1 cellular context compared by ENCODE assay signal in genomic region chr16:81744911-81745310, GRCh38.
TF ChIP-seq lines count a peak whose summit lies in the region.

No MANE protein-coding gene starts in this region.

TF ChIP-seq in IMR-90, 13 proteins besides CTCF, POLR2A, EP300 and RAD21 (continued from another document):
- TF ChIP-seq RCOR1 (IDR thresholded peaks at IDR 0.05; ENCODE audit: insufficient replicate concordance, low read length), result no peak
- TF ChIP-seq BHLHE40 (IDR thresholded peaks at IDR 0.05; ENCODE audit: low read depth, low read length), result no peak
- TF ChIP-seq RFX5 (IDR thresholded peaks at IDR 0.05; ENCODE audit: low read depth, low read length), result no peak
- no peak for TF ChIP-seq MAZ (IDR thresholded peaks at IDR 0.05; ENCODE audit: borderline replicate concordance, low read depth, low read length)
- TF ChIP-seq, protein P1, sequence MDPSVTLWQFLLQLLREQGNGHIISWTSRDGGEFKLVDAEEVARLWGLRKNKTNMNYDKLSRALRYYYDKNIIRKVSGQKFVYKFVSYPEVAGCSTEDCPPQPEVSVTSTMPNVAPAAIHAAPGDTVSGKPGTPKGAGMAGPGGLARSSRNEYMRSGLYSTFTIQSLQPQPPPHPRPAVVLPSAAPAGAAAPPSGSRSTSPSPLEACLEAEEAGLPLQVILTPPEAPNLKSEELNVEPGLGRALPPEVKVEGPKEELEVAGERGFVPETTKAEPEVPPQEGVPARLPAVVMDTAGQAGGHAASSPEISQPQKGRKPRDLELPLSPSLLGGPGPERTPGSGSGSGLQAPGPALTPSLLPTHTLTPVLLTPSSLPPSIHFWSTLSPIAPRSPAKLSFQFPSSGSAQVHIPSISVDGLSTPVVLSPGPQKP (IDR thresholded peaks at IDR 0.05; ENCODE audit: borderline replicate concordance, low read depth, low read length), result no peak
- no peak for TF ChIP-seq CEBPB (IDR thresholded peaks at IDR 0.05; ENCODE audit: low read depth, low read length)
- no peak for TF ChIP-seq SMC3 (IDR thresholded peaks at IDR 0.05; ENCODE audit: low read depth, low read length)
- TF ChIP-seq MAFK (IDR thresholded peaks at IDR 0.05; ENCODE audit: low read depth, low read length), result no peak
- TF ChIP-seq FOS (IDR thresholded peaks at IDR 0.05; ENCODE audit: low read depth, low read length), result no peak
- TF ChIP-seq NFE2L2 (IDR thresholded peaks at IDR 0.05; ENCODE audit: low read depth, low read length), result no peak
- TF ChIP-seq USF2 (IDR thresholded peaks at IDR 0.05; ENCODE audit: low read depth, low read length), result no peak
- no peak for TF ChIP-seq CHD1 (IDR thresholded peaks at IDR 0.05; ENCODE audit: low read depth, low read length)
